Comparison of ENCODE assay signal across 2 cellular contexts in the genomic region with DNA sequence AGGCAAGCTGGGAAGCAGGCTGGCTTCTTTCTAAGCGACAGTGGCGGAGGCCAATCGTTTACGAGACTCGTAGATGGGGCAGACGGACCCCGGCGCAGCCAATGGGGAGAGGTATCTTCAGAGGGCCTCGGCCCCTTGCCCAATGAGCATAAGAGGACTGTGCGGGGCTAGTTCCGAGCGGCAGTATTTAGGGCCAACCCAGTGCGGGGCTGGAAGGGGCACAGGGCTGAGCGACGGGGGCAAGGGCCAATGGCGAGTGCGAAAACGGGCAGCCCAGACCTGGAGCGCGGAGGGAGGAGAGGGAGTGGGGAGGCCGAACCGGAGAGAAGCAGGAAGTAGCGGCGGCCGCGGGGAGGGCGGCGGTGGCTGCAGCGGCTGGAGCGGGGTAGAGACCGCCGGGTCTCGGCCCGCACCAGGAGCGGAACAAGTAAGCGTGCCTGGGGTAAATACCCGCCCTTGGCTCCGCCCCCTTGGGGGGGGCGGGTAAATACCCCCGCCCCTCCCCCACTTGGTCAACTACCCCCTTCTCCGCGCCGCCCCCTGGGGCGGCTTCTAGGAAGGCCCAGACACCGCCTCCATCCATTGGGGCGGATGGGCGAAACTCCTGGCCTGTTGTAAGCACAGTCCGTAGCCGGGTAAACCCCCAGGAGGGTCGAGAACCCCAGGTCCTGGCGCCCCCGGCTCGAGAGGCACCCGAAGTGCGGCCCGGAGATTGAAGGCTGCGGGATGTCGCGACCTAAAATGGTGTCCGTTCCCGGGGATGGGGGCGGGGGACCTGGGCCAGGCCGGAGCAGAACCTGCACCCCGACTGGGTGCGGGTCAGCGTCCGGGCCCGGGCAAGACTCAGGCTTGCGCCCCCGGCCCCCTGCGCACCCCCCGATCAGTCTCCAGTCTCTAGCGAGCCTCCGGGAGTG.
TF ChIP-seq lines count a peak whose summit lies in the region.

A gene with protein sequence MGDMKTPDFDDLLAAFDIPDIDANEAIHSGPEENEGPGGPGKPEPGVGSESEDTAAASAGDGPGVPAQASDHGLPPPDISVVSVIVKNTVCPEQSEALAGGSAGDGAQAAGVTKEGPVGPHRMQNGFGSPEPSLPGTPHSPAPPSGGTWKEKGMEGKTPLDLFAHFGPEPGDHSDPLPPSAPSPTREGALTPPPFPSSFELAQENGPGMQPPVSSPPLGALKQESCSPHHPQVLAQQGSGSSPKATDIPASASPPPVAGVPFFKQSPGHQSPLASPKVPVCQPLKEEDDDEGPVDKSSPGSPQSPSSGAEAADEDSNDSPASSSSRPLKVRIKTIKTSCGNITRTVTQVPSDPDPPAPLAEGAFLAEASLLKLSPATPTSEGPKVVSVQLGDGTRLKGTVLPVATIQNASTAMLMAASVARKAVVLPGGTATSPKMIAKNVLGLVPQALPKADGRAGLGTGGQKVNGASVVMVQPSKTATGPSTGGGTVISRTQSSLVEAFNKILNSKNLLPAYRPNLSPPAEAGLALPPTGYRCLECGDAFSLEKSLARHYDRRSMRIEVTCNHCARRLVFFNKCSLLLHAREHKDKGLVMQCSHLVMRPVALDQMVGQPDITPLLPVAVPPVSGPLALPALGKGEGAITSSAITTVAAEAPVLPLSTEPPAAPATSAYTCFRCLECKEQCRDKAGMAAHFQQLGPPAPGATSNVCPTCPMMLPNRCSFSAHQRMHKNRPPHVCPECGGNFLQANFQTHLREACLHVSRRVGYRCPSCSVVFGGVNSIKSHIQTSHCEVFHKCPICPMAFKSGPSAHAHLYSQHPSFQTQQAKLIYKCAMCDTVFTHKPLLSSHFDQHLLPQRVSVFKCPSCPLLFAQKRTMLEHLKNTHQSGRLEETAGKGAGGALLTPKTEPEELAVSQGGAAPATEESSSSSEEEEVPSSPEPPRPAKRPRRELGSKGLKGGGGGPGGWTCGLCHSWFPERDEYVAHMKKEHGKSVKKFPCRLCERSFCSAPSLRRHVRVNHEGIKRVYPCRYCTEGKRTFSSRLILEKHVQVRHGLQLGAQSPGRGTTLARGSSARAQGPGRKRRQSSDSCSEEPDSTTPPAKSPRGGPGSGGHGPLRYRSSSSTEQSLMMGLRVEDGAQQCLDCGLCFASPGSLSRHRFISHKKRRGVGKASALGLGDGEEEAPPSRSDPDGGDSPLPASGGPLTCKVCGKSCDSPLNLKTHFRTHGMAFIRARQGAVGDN (plus strand): TSS at position 331 of the 914 bp plus-strand sequence. CDS start 3,993 bp downstream, outside the sequence.

TF ChIP-seq in HCT116, 20 proteins besides CTCF, POLR2A, EP300 and RAD21:
- TF ChIP-seq, protein P1, sequence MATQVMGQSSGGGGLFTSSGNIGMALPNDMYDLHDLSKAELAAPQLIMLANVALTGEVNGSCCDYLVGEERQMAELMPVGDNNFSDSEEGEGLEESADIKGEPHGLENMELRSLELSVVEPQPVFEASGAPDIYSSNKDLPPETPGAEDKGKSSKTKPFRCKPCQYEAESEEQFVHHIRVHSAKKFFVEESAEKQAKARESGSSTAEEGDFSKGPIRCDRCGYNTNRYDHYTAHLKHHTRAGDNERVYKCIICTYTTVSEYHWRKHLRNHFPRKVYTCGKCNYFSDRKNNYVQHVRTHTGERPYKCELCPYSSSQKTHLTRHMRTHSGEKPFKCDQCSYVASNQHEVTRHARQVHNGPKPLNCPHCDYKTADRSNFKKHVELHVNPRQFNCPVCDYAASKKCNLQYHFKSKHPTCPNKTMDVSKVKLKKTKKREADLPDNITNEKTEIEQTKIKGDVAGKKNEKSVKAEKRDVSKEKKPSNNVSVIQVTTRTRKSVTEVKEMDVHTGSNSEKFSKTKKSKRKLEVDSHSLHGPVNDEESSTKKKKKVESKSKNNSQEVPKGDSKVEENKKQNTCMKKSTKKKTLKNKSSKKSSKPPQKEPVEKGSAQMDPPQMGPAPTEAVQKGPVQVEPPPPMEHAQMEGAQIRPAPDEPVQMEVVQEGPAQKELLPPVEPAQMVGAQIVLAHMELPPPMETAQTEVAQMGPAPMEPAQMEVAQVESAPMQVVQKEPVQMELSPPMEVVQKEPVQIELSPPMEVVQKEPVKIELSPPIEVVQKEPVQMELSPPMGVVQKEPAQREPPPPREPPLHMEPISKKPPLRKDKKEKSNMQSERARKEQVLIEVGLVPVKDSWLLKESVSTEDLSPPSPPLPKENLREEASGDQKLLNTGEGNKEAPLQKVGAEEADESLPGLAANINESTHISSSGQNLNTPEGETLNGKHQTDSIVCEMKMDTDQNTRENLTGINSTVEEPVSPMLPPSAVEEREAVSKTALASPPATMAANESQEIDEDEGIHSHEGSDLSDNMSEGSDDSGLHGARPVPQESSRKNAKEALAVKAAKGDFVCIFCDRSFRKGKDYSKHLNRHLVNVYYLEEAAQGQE (IDR thresholded peaks at IDR 0.05; ENCODE audit: low read depth), result no peak
- TF ChIP-seq JUND (IDR thresholded peaks at IDR 0.05) (no peak), SP1 (IDR thresholded peaks at IDR 0.05; ENCODE audit: low read depth) (no peak), SRF (IDR thresholded peaks at IDR 0.05; ENCODE audit: low read depth) (no peak), EGR1 (IDR thresholded peaks at IDR 0.05; ENCODE audit: low read depth) (no peak), EZH2 (IDR thresholded peaks at IDR 0.05) (no peak), CEBPB (IDR thresholded peaks at IDR 0.05; ENCODE audit: low read depth) (no peak), YY1 (IDR thresholded peaks at IDR 0.05; ENCODE audit: extremely low read depth, insufficient replicate concordance, low read depth, low read length) (peak; percentile 10), ZFX (IDR thresholded peaks at IDR 0.05) (peak; percentile 85), TCF7L2 (IDR thresholded peaks at IDR 0.05; ENCODE audit: borderline replicate concordance, extremely low read depth, insufficient read depth, insufficient read length) (no peak), EZH2phosphoT487 (IDR thresholded peaks at IDR 0.05; ENCODE audit: borderline replicate concordance) (no peak), SIN3A (IDR thresholded peaks at IDR 0.05; ENCODE audit: low read depth) (no peak), ZNF274 (IDR thresholded peaks at IDR 0.05; ENCODE audit: low read depth, low read length) (no peak), POLR2AphosphoS5 (IDR thresholded peaks at IDR 0.05; ENCODE audit: low read depth, low read length) (peak; percentile 66), FOSL1 (IDR thresholded peaks at IDR 0.05; ENCODE audit: low read depth) (no peak), CBX3 (IDR thresholded peaks at IDR 0.05; ENCODE audit: low read depth) (no peak), ELF1 (IDR thresholded peaks at IDR 0.05; ENCODE audit: borderline replicate concordance, low read depth) (no peak)
- TF ChIP-seq, protein P2, sequence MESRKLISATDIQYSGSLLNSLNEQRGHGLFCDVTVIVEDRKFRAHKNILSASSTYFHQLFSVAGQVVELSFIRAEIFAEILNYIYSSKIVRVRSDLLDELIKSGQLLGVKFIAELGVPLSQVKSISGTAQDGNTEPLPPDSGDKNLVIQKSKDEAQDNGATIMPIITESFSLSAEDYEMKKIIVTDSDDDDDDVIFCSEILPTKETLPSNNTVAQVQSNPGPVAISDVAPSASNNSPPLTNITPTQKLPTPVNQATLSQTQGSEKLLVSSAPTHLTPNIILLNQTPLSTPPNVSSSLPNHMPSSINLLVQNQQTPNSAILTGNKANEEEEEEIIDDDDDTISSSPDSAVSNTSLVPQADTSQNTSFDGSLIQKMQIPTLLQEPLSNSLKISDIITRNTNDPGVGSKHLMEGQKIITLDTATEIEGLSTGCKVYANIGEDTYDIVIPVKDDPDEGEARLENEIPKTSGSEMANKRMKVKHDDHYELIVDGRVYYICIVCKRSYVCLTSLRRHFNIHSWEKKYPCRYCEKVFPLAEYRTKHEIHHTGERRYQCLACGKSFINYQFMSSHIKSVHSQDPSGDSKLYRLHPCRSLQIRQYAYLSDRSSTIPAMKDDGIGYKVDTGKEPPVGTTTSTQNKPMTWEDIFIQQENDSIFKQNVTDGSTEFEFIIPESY (IDR thresholded peaks at IDR 0.05; ENCODE audit: extremely low read depth, insufficient replicate concordance, low read length), result no peak
- TF ChIP-seq, protein P3, sequence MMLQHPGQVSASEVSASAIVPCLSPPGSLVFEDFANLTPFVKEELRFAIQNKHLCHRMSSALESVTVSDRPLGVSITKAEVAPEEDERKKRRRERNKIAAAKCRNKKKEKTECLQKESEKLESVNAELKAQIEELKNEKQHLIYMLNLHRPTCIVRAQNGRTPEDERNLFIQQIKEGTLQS (IDR thresholded peaks at IDR 0.05), result no peak
- TF ChIP-seq, protein P4, sequence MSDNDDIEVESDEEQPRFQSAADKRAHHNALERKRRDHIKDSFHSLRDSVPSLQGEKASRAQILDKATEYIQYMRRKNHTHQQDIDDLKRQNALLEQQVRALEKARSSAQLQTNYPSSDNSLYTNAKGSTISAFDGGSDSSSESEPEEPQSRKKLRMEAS (IDR thresholded peaks at IDR 0.05), result no peak

TF ChIP-seq in neural cell, 6 proteins besides CTCF, POLR2A, EP300 and RAD21:
- no peak for TF ChIP-seq EZH2 (IDR thresholded peaks at IDR 0.05; ENCODE audit: borderline replicate concordance, insufficient read depth, low read length, poor library complexity, severe bottlenecking)
- peak; percentile 70 for TF ChIP-seq POLR2AphosphoS5 (IDR thresholded peaks at IDR 0.05)
